Comparison of ENCODE assay signal across 9 cellular contexts in the genomic region with DNA sequence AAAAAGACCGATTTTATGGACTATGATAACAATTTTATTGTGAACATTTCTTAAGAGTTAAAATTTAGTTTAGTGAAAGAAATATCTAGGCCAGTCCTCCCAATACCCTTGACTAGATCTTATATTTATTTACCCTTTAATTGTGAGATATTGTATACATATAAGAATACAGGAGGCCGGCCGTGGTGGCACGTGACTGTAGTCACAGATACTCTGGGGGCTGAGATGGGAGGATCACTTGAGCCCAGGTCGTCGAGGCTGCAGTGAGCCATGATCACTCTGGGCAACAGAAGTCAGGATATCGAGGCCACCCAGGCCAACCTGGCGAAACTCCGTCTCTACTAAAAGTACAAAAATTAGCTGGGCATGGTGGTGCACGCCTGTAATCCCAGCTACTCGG. TPM values are rescaled to one million over a fixed set of nuclear protein-coding genes. Genes with fewer than 3 reads are reported as not detected.
A peak's percentile ranks its signal among the peaks of the same experiment; 100 is the strongest.
DNase-seq lines count a peak whose midpoint lies in the region; ATAC-seq and TF ChIP-seq lines count a peak whose summit lies in the region.
"Had no signal": no experiment of that assay in that cellular context is flagged by ENCODE, and none has a peak within 500 bp of the region (broad histone marks: within the 10 kb centered on the region; RNA-seq: fewer than 3 reads in every experiment).

No MANE protein-coding gene starts in this region.

- H3K4me1 Mint-ChIP-seq in activated T-helper 1 cell treated with anti-CD3 and anti-CD28 coated beads, Interleukin-12 subunit alpha, Interleukin-12 subunit beta, Interleukin-2, Interleukin-4 antibody, amounts not matched to agents 30 ng/mL and 10 ng/mL and 1 ng/mL, durations not matched to agents 14 hours and 24 hours and 36 hours (ENCODE audit: low read depth) = peaks cover 38% of the 10 kb centered on the region

- intact Hi-C loops in left ventricle myocardium inferior (cut with micrococcal nuclease) (no loop called here), left cardiac atrium (cut with DNase I) (no loop called here), lower lobe of right lung (cut with DNase I) (no loop called here), vagina (cut with DNase I) (loop anchor here (10.0 kb wide), 1 partner anchor 61 kb away; a partner anchor contains a TSS)
- intact Hi-C loops in activated T-helper 1 cell treated with anti-CD3 and anti-CD28 coated beads, Interleukin-12 subunit alpha, Interleukin-12 subunit beta, Interleukin-2, Interleukin-4 antibody, amounts not matched to agents 30 ng/mL and 10 ng/mL and 1 ng/mL, durations not matched to agents 14 hours and 24 hours and 36 hours (cut with micrococcal nuclease) = loop anchor here (1.0 to 2.0 kb wide), 8 partner anchors 8 to 361 kb away; a partner anchor contains a TSS

- peak overlapping the region; percentile 92 for H3K4me3 ChIP-seq in left ventricle myocardium inferior
- peak overlapping the region; percentile 95 for H3K4me3 ChIP-seq in lower lobe of right lung
- peak overlapping the region; percentile 64 to 71 for H3K4me3 ChIP-seq in vagina

- no peaks in the 10 kb centered on the region for H3K9me3 Mint-ChIP-seq in activated T-helper 1 cell treated with anti-CD3 and anti-CD28 coated beads, Interleukin-12 subunit alpha, Interleukin-12 subunit beta, Interleukin-2, Interleukin-4 antibody, amounts not matched to agents 30 ng/mL and 10 ng/mL and 1 ng/mL, durations not matched to agents 14 hours and 24 hours and 36 hours

- peaks cover under 1% of the 10 kb centered on the region for H3K27me3 Mint-ChIP-seq in activated T-helper 1 cell treated with anti-CD3 and anti-CD28 coated beads, Interleukin-12 subunit alpha, Interleukin-12 subunit beta, Interleukin-2, Interleukin-4 antibody, amounts not matched to agents 30 ng/mL and 10 ng/mL and 1 ng/mL, durations not matched to agents 14 hours and 24 hours and 36 hours (ENCODE audit: insufficient read depth)

- peaks cover 15% of the 10 kb centered on the region for H3K36me3 ChIP-seq in left ventricle myocardium inferior
- peaks cover 21% of the 10 kb centered on the region for H3K36me3 ChIP-seq in lower lobe of right lung
- peaks cover 0 to 14% of the 10 kb centered on the region in 2 donors for H3K36me3 ChIP-seq in vagina

- TF ChIP-seq POLR2A in vagina (IDR thresholded peaks at IDR 0.05) = no peak

- H3K4me1 ChIP-seq in left ventricle myocardium inferior (peaks cover 26% of the 10 kb centered on the region), lower lobe of right lung (peaks cover 19% of the 10 kb centered on the region), vagina (peaks cover 20% of the 10 kb centered on the region)

- no peaks in the 10 kb centered on the region for H3K27me3 ChIP-seq in left ventricle myocardium inferior (ENCODE audit: low read depth)
- H3K27me3 ChIP-seq in lower lobe of right lung (ENCODE audit: low read depth) = no peaks in the 10 kb centered on the region
- H3K27me3 ChIP-seq in vagina = no peaks in the 10 kb centered on the region

- TF ChIP-seq CTCF in left ventricle myocardium inferior (IDR thresholded peaks at IDR 0.05; ENCODE audit: borderline replicate concordance) (no peak), lower lobe of right lung (IDR thresholded peaks at IDR 0.05) (no peak), vagina (IDR thresholded peaks at IDR 0.05) (no peak)

- peak overlapping the region; percentile 91 for H3K4me3 Mint-ChIP-seq in activated T-helper 1 cell treated with anti-CD3 and anti-CD28 coated beads, Interleukin-12 subunit alpha, Interleukin-12 subunit beta, Interleukin-2, Interleukin-4 antibody, amounts not matched to agents 30 ng/mL and 10 ng/mL and 1 ng/mL, durations not matched to agents 14 hours and 24 hours and 36 hours

- H3K27ac Mint-ChIP-seq in activated T-helper 1 cell treated with anti-CD3 and anti-CD28 coated beads, Interleukin-12 subunit alpha, Interleukin-12 subunit beta, Interleukin-2, Interleukin-4 antibody, amounts not matched to agents 30 ng/mL and 10 ng/mL and 1 ng/mL, durations not matched to agents 14 hours and 24 hours and 36 hours = peak overlapping the region; percentile 97

- H3K36me3 Mint-ChIP-seq in activated T-helper 1 cell treated with anti-CD3 and anti-CD28 coated beads, Interleukin-12 subunit alpha, Interleukin-12 subunit beta, Interleukin-2, Interleukin-4 antibody, amounts not matched to agents 30 ng/mL and 10 ng/mL and 1 ng/mL, durations not matched to agents 14 hours and 24 hours and 36 hours (ENCODE audit: low read depth) = peaks cover 10% of the 10 kb centered on the region

- ATAC-seq in left cardiac atrium (no peak), lower lobe of right lung (no peak), HG03432 (IDR thresholded peaks at IDR 0.05; ENCODE audit: unreplicated experiment) (no peak)

- H3K27ac ChIP-seq in left ventricle myocardium inferior (replicated peaks) (peak overlapping the region; percentile 81), lower lobe of right lung (peak overlapping the region; percentile 90), vagina (peak overlapping the region; percentile 81)

- no peak for DNase-seq in left ventricle myocardium inferior
- DNase-seq in left cardiac atrium = no peak
- DNase-seq in activated T-helper 1 cell treated with anti-CD3 and anti-CD28 coated beads, Interleukin-12 subunit alpha, Interleukin-12 subunit beta, Interleukin-2, Interleukin-4 antibody, amounts not matched to agents 30 ng/mL and 10 ng/mL and 1 ng/mL, durations not matched to agents 14 hours and 24 hours and 36 hours (ENCODE audit: low spot score) = no peak
- DNase-seq in lower lobe of right lung = no peak
- DNase-seq in vagina (ENCODE audit: extremely low spot score in 2 of 2) = peak in 1 of 2 donors; percentile 83
- no peak for DNase-seq in NCI-H2196 (lab: John Stamatoyannopoulos, UW; ENCODE audit: unreplicated experiment)
- no peak for DNase-seq in T-helper 9 cell

- H3K9me3 ChIP-seq in left ventricle myocardium inferior (replicated peaks) (no peaks in the 10 kb centered on the region), lower lobe of right lung (no peaks in the 10 kb centered on the region), vagina (no peaks in the 10 kb centered on the region)

RNA-seq across cellular contexts. Expression of a gene that starts 0.8 kb away (rescaled TPM):
- total RNA-seq in left ventricle myocardium inferior = 20.3 TPM
- total RNA-seq in left cardiac atrium = 10 to 100 TPM; 20.7 to 23.8 TPM
- 39.0 and 42.2 TPM in 2 replicates for total RNA-seq in activated T-helper 1 cell treated with anti-CD3 and anti-CD28 coated beads, Interleukin-12 subunit alpha, Interleukin-12 subunit beta, Interleukin-2, Interleukin-4 antibody, amounts not matched to agents 30 ng/mL and 10 ng/mL and 1 ng/mL, durations not matched to agents 14 hours and 24 hours and 36 hours
- total RNA-seq in lower lobe of right lung = 101 TPM
- 19.6 TPM for total RNA-seq in vagina

RNA-seq across cellular contexts. Expression of a gene that starts 8.0 kb away (rescaled TPM):
- total RNA-seq in left ventricle myocardium inferior = 7.1 TPM
- total RNA-seq in left cardiac atrium = 10 to 100 TPM in 1 of 2 donors, 1 to 10 TPM in 1; 6.5 to 18.2 TPM
- 31.3 and 35.7 TPM in 2 replicates for total RNA-seq in activated T-helper 1 cell treated with anti-CD3 and anti-CD28 coated beads, Interleukin-12 subunit alpha, Interleukin-12 subunit beta, Interleukin-2, Interleukin-4 antibody, amounts not matched to agents 30 ng/mL and 10 ng/mL and 1 ng/mL, durations not matched to agents 14 hours and 24 hours and 36 hours
- 99.5 TPM for total RNA-seq in lower lobe of right lung
- total RNA-seq in vagina = 69.7 TPM

RNA-seq across cellular contexts. Expression of a gene that starts 14.0 kb away (rescaled TPM):
- total RNA-seq in left ventricle myocardium inferior = 0.30 TPM
- under 1 TPM; 0.26 to 0.32 TPM for total RNA-seq in left cardiac atrium
- total RNA-seq in activated T-helper 1 cell treated with anti-CD3 and anti-CD28 coated beads, Interleukin-12 subunit alpha, Interleukin-12 subunit beta, Interleukin-2, Interleukin-4 antibody, amounts not matched to agents 30 ng/mL and 10 ng/mL and 1 ng/mL, durations not matched to agents 14 hours and 24 hours and 36 hours = 0.36 and 0.37 TPM in 2 replicates
- total RNA-seq in lower lobe of right lung = 2.4 TPM
- 2.9 TPM for total RNA-seq in vagina
- total RNA-seq: temporal lobe had no signal

RNA-seq across cellular contexts. Expression of a gene that starts 51.1 kb away (rescaled TPM):
- total RNA-seq in left ventricle myocardium inferior (24.7 TPM), left cardiac atrium (10 to 100 TPM; 12.7 to 26.8 TPM), lower lobe of right lung (29.6 TPM), vagina (34.4 TPM)
- total RNA-seq in activated T-helper 1 cell treated with anti-CD3 and anti-CD28 coated beads, Interleukin-12 subunit alpha, Interleukin-12 subunit beta, Interleukin-2, Interleukin-4 antibody, amounts not matched to agents 30 ng/mL and 10 ng/mL and 1 ng/mL, durations not matched to agents 14 hours and 24 hours and 36 hours = 36.2 and 38.6 TPM in 2 replicates

RNA-seq across cellular contexts. Expression of a gene that starts 51.5 kb away (rescaled TPM):
- total RNA-seq in left ventricle myocardium inferior (16.0 TPM), left cardiac atrium (10 to 100 TPM; 18.8 to 19.2 TPM), lower lobe of right lung (28.4 TPM), vagina (14.0 TPM)
- total RNA-seq in activated T-helper 1 cell treated with anti-CD3 and anti-CD28 coated beads, Interleukin-12 subunit alpha, Interleukin-12 subunit beta, Interleukin-2, Interleukin-4 antibody, amounts not matched to agents 30 ng/mL and 10 ng/mL and 1 ng/mL, durations not matched to agents 14 hours and 24 hours and 36 hours = 52.5 and 54.1 TPM in 2 replicates

Comparison
In these comparisons a context has a peak if more than half of its experiments do, and no peak if none do; other contexts are left out.
1. intact Hi-C loops: an anchor here in activated T-helper 1 cell treated with anti-CD3 and anti-CD28 coated beads, Interleukin-12 subunit alpha, Interleukin-12 subunit beta, Interleukin-2, Interleukin-4 antibody, amounts not matched to agents 30 ng/mL and 10 ng/mL and 1 ng/mL, durations not matched to agents 14 hours and 24 hours and 36 hours (1.0 to 2.0 kb wide) and vagina (10.0 kb wide); none called in left ventricle myocardium inferior, left cardiac atrium and lower lobe of right lung.